20 cellular contexts compared by ENCODE assay signal in the genomic region with DNA sequence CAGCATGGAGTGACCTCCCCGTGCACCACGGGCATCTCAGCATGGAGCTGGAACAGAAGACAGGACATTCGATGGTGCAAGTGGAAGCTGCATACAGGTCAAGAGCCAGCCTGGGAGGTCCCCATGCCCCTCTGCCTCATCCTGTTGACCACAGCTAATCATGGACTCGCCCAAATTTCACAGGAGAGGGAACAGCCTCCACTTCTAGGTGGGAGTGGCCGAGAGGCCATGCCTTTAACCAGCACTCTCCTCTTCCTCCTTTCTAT. TPM values are rescaled to one million over a fixed set of nuclear protein-coding genes. Genes with fewer than 3 reads are reported as not detected.
DNase-seq lines count a peak whose midpoint lies in the region; ATAC-seq, FAIRE-seq and TF ChIP-seq lines count a peak whose summit lies in the region.
"Had no signal": no experiment of that assay in that cellular context is flagged by ENCODE, and none has a peak within 500 bp of the region (broad histone marks: within the 10 kb centered on the region; RNA-seq: fewer than 3 reads in every experiment).

No MANE protein-coding gene starts in this region.

- no peaks in the 10 kb centered on the region for H3K9me3 Mint-ChIP-seq in nephron
- H3K9me3 Mint-ChIP-seq: CD8-positive, alpha-beta T cell had no signal

- H3K4me1 Mint-ChIP-seq in nephron: peaks cover 46% of the 10 kb centered on the region

- FAIRE-seq in H1 (lab: Jason Lieb, UNC) (no peak), GM19239 (lab: Jason Lieb, UNC) (no peak)
- FAIRE-seq: D721Med had no signal

- no peak overlapping the region for H3K4ac ChIP-seq in H1 (replicated peaks; ENCODE audit: insufficient read length, low read depth, low read length)

- no peaks in the 10 kb centered on the region for H3K79me1 ChIP-seq in H1 (ENCODE audit: low read depth, low read length)

- no peak overlapping the region for H4K5ac ChIP-seq in H1 (ENCODE audit: insufficient read length, low read depth, low read length)

- H3K27ac Mint-ChIP-seq in nephron: peak overlapping the region in 2 of 3 experiments; percentile 33 to 82
- H3K27ac Mint-ChIP-seq: CD8-positive, alpha-beta T cell had no signal

- H2BK120ac ChIP-seq in H1 (replicated peaks; ENCODE audit: low read depth, low read length): no peak overlapping the region

- no peak for TF ChIP-seq RAD21 in H1 (IDR thresholded peaks at IDR 0.05 in 1 of 2, conservative IDR thresholded peaks at IDR 0.05 in 1 of 2; ENCODE audit: low read depth in 2 of 2, low read length in 2 of 2)

- DNase-seq in NOMO-1 treated with DMSO at 0.1 percent for 48 hours (lab: John Stamatoyannopoulos, UW; ENCODE audit: unreplicated experiment): peak; percentile 42
- DNase-seq in NOMO-1 treated with dmso at 0.1 percent for 144 hours (lab: John Stamatoyannopoulos, UW; ENCODE audit: unreplicated experiment): no peak
- no peak for DNase-seq in H1 (ENCODE audit: low read depth in 1 of 2, low spot score in 2 of 2)
- DNase-seq in OCI-M1 (lab: John Stamatoyannopoulos, UW): no peak
- DNase-seq in stimulated activated CD8-positive, alpha-beta memory T cell treated with anti-CD3 and anti-CD28 coated beads, Interleukin-4, amount 100 ng/mL, for 48 hours: no peak
- no peak for DNase-seq in GM19239 (ENCODE audit: insufficient read length, low spot score)
- DNase-seq in heart left ventricle: no peak
- DNase-seq: 8988T; CD8-positive, alpha-beta T cell; GOT3; Karpas-422; NCI-H1417 treated with DMSO at 0.1 percent for 48 hours; NCI-H1930; NCI-H2171 had no signal

- H4K8ac ChIP-seq in H1 (ENCODE audit: extremely low read depth, insufficient read depth, low read length): no peak overlapping the region

- H3K4me1 ChIP-seq in H1 (replicated peaks in 1 of 4; ENCODE audit: control insufficient read depth in 3 of 4, insufficient read depth in 4 of 4, low read length in 3 of 4): no peaks in the 10 kb centered on the region; a peak in 1 of 7 replicates
- peaks cover 0 to 22% (median 2%) of the 10 kb centered on the region in 12 donors for H3K4me1 ChIP-seq in heart left ventricle

- H3K23ac ChIP-seq in H1 (ENCODE audit: insufficient read length): no peak overlapping the region

- intact Hi-C loops in heart left ventricle (cut with DNase I): loop anchor here in 1 of 10 donors (10.0 kb wide), 1 partner anchor 55 kb away; no protein-coding TSS in a partner anchor

- no peaks in the 10 kb centered on the region for H3K23me2 ChIP-seq in H1 (ENCODE audit: low read depth, low read length)

- H3K4me3 Mint-ChIP-seq in nephron: no peak overlapping the region
- H3K4me3 Mint-ChIP-seq: CD8-positive, alpha-beta T cell had no signal

- no peak for ATAC-seq in heart left ventricle
- ATAC-seq: CD8-positive, alpha-beta T cell; Panc1 had no signal

- no peak for TF ChIP-seq CTCF in H1 (IDR thresholded peaks at IDR 0.05; ENCODE audit: control extremely low read depth in 1 of 3, insufficient read depth in 1 of 3, low read depth in 1 of 3, low read length in 3 of 3)
- no peak for TF ChIP-seq CTCF in nephron (IDR thresholded peaks at IDR 0.05; ENCODE audit: unreplicated experiment in 3 of 3)
- TF ChIP-seq CTCF in heart left ventricle (IDR thresholded peaks at IDR 0.05): no peak

- H3K27me3 ChIP-seq in H1 (replicated peaks in 1 of 4; ENCODE audit: control insufficient read depth in 3 of 4, extremely low read depth in 1 of 4, insufficient read depth in 3 of 4, low read length in 3 of 4): no peaks in the 10 kb centered on the region
- no peaks in the 10 kb centered on the region for H3K27me3 ChIP-seq in heart left ventricle
- H3K27me3 ChIP-seq: MG63 had no signal

- H2BK5ac ChIP-seq in H1 (ENCODE audit: low read depth, low read length): no peak overlapping the region

- H3K4me2 ChIP-seq in H1 (ENCODE audit: insufficient read depth in 1 of 2, low read depth in 2 of 2, low read length in 2 of 2): no peak overlapping the region
- H3K4me2 ChIP-seq: SK-N-SH had no signal

- H2BK15ac ChIP-seq in H1 (ENCODE audit: low read length): no peak overlapping the region

- H2BK20ac ChIP-seq in H1 (ENCODE audit: low read length): no peak overlapping the region

- H3K79me2 ChIP-seq in H1 (ENCODE audit: control insufficient read depth in 1 of 2, insufficient read depth in 2 of 2, low read length in 2 of 2): no peaks in the 10 kb centered on the region

- no peak for TF ChIP-seq EP300 in H1 (IDR thresholded peaks at IDR 0.05; ENCODE audit: borderline replicate concordance in 1 of 2, low read depth in 2 of 2, low read length in 2 of 2)

- no peak overlapping the region for H3K56ac ChIP-seq in H1 (replicated peaks; ENCODE audit: insufficient read length, low read depth, low read length)

- no peaks in the 10 kb centered on the region for H3K36me3 Mint-ChIP-seq in nephron (ENCODE audit: low read depth)
- H3K36me3 Mint-ChIP-seq: CD8-positive, alpha-beta T cell had no signal

- H3K14ac ChIP-seq in H1 (ENCODE audit: insufficient read length): no peak overlapping the region

- CTCF ChIA-PET in H1 (lab: Charles Lee; ENCODE audit: partially characterized antibody): interaction anchor here (0.7 to 8.7 kb wide), 9 partner anchors 10 to 74 kb away, joined by 3 to 56 read pairs (median 5); a partner anchor contains a TSS

- no peak overlapping the region for H3K18ac ChIP-seq in H1 (ENCODE audit: extremely low read depth, low read length)

- TF ChIP-seq POLR2A in H1 (IDR thresholded peaks at IDR 0.05; ENCODE audit: control extremely low read depth in 1 of 2, low read depth in 2 of 2, low read length in 2 of 2): no peak
- TF ChIP-seq POLR2A in heart left ventricle (IDR thresholded peaks at IDR 0.05): no peak

- H3K27ac ChIP-seq in H1 (ENCODE audit: low read depth, low read length) (no peak overlapping the region), heart left ventricle (no peak overlapping the region)

- peak overlapping the region; percentile 39; the same call in 1 of the 2 replicates for H2BK12ac ChIP-seq in H1 (ENCODE audit: low read depth, low read length)

- H4K91ac ChIP-seq in H1 (replicated peaks; ENCODE audit: insufficient read length, low read length): no peak overlapping the region

- no peak overlapping the region for H3K9ac ChIP-seq in H1 (replicated peaks in 1 of 4; ENCODE audit: extremely low read depth in 1 of 4, low read depth in 3 of 4, low read length in 3 of 4)
- H3K9ac ChIP-seq: SK-N-SH had no signal

- no peak overlapping the region for H2AFZ ChIP-seq in H1 (ENCODE audit: low read length)

- H3K4me3 ChIP-seq in H1 (ENCODE audit: extremely low read depth in 1 of 4, insufficient read depth in 2 of 4, low read depth in 3 of 4, low read length in 4 of 4): no peak overlapping the region
- H3K4me3 ChIP-seq in heart left ventricle: no peak overlapping the region
- H3K4me3 ChIP-seq: MG63 had no signal

- no peaks in the 10 kb centered on the region for H3K9me3 ChIP-seq in H1 (ENCODE audit: insufficient read depth in 2 of 2, low read depth in 1 of 2, low read length in 1 of 2)
- H3K9me3 ChIP-seq in heart left ventricle: no peaks in the 10 kb centered on the region
- H3K9me3 ChIP-seq: MG63, SK-N-SH had no signal

- H4K20me1 ChIP-seq in H1 (replicated peaks in 1 of 2; ENCODE audit: control insufficient read depth in 1 of 2, insufficient read depth in 2 of 2, low read length in 2 of 2): no peaks in the 10 kb centered on the region

- H2AK5ac ChIP-seq in H1 (ENCODE audit: low read depth, low read length): no peak overlapping the region

- 92% methylated on average over 5 of the region's 5 CpGs; no CpG with 5 or more reads in 1 of the 2 experiments for WGBS in H1 (ENCODE audit: extremely low coverage in 1 of 2, insufficient coverage in 1 of 2, insufficient read length in 1 of 2, insufficient replicate concordance in 2 of 2, low coverage in 1 of 2, low lambda C conversion rate in 2 of 2, missing lambda C conversion rate in 1 of 2), 2 experiments
- WGBS in heart left ventricle, 4 donors: 70 to 84% (median 81%) methylated on average over 4 to 5 of the region's 5 CpGs

- peaks cover 14% of the 10 kb centered on the region for H3K27me3 Mint-ChIP-seq in nephron (ENCODE audit: low read depth)

- POLR2A ChIA-PET in H1 (lab: Charles Lee; ENCODE audit: partially characterized antibody): interaction anchor here (3.9 kb wide), 1 partner anchor 71 kb away, joined by 16 read pairs; a partner anchor contains a TSS

- H3K36me3 ChIP-seq in H1 (ENCODE audit: control insufficient read depth in 2 of 4, insufficient read depth in 4 of 4, low read length in 3 of 4) (no peaks in the 10 kb centered on the region), heart left ventricle (no peaks in the 10 kb centered on the region)
- H3K36me3 ChIP-seq: MG63 had no signal

TF ChIP-seq in H1, 55 proteins besides CTCF, POLR2A, EP300 and RAD21 (continues in another document):
- no peak for TF ChIP-seq EZH2 (IDR thresholded peaks at IDR 0.05; ENCODE audit: low read depth, low read length, severe bottlenecking)
- TF ChIP-seq JUN (IDR thresholded peaks at IDR 0.05; ENCODE audit: low read depth, low read length): no peak
- TF ChIP-seq POU5F1 (IDR thresholded peaks at IDR 0.05; ENCODE audit: low read depth, low read length): no peak
- TF ChIP-seq CHD2 (IDR thresholded peaks at IDR 0.05; ENCODE audit: low read length): no peak

RNA-seq across cellular contexts. Expression of a gene that starts 3.8 kb away (rescaled TPM):
- total RNA-seq in H1 (2021; fragmentation: NEBNext Ultra II Directional; extraction: Animal tissue kit (Norgen Biotek cat#: 25700)): not detected in 2 replicates
- polyA plus RNA-seq in H1 (2011; rRNA removed) (not detected in 2 replicates), heart left ventricle (not detected)
- polyA plus RNA-seq in H1 (2011; cell fraction: cytosol; rRNA removed): not detected
- polyA plus RNA-seq in H1 (2011; cell fraction: nucleus; rRNA removed): not detected
- polyA plus RNA-seq in H1 (2012, experiment 1 of 2): 0.07 to 0.09 TPM in 2 of 4 replicates, not detected in the others
- polyA plus RNA-seq in H1 (2012, experiment 2 of 2): not detected
- not detected for polyA plus RNA-seq in H1 (2013, experiment 1 of 2)
- polyA plus RNA-seq in H1 (2013, experiment 2 of 2): not detected
- polyA minus RNA-seq in H1 (2011; rRNA and poly(A)+ RNA removed): not detected in 2 replicates
- not detected for polyA minus RNA-seq in H1 (2011; cell fraction: cytosol; rRNA and poly(A)+ RNA removed)
- not detected for polyA minus RNA-seq in H1 (2011; cell fraction: nucleus; rRNA and poly(A)+ RNA removed)
- total RNA-seq in heart left ventricle: under 1 TPM in 1 of 9 donors, not detected in 8; 0.32 TPM
- total RNA-seq: CD8-positive, alpha-beta T cell had no signal
- polyA plus RNA-seq: BJ, SK-N-SH had no signal

RNA-seq across cellular contexts. Expression of a gene that starts 28.0 kb away (rescaled TPM):
- total RNA-seq in H1 (2021; fragmentation: NEBNext Ultra II Directional; extraction: Animal tissue kit (Norgen Biotek cat#: 25700)): 0.37 and 0.46 TPM in 2 replicates
- 0.75 and 1.4 TPM in 2 replicates for polyA plus RNA-seq in H1 (2011; rRNA removed)
- 0.43 TPM for polyA plus RNA-seq in H1 (2011; cell fraction: cytosol; rRNA removed)
- 1.1 TPM for polyA plus RNA-seq in H1 (2011; cell fraction: nucleus; rRNA removed)
- polyA plus RNA-seq in H1 (2012, experiment 1 of 2): 0.23 to 0.94 TPM (median 0.48 TPM) in 4 replicates
- 0.30 TPM for polyA plus RNA-seq in H1 (2012, experiment 2 of 2)
- polyA plus RNA-seq in H1 (2013, experiment 1 of 2): 0.30 TPM
- 0.09 TPM for polyA plus RNA-seq in H1 (2013, experiment 2 of 2)
- 0.69 and 0.83 TPM in 2 replicates for polyA minus RNA-seq in H1 (2011; rRNA and poly(A)+ RNA removed)
- polyA minus RNA-seq in H1 (2011; cell fraction: cytosol; rRNA and poly(A)+ RNA removed): not detected
- polyA minus RNA-seq in H1 (2011; cell fraction: nucleus; rRNA and poly(A)+ RNA removed): 1.3 TPM
- 1 to 10 TPM in 1 of 9 donors, under 1 TPM in 3, not detected in 5; 0.19 to 1.1 (median 0.39) TPM for total RNA-seq in heart left ventricle
- under 1 TPM in 1 of 2 donors, not detected in 1; 0.04 TPM for polyA plus RNA-seq in heart left ventricle
- total RNA-seq: CD8-positive, alpha-beta T cell had no signal
